Comparison of ENCODE assay signal across 13 cellular contexts in genomic region chr3:23726811-23727548, GRCh38.
DNase-seq lines count a peak whose midpoint lies in the region; ATAC-seq and TF ChIP-seq lines count a peak whose summit lies in the region.
"Had no signal": no experiment of that assay in that cellular context is flagged by ENCODE, and none has a peak within 500 bp of the region (broad histone marks: within the 10 kb centered on the region; RNA-seq: fewer than 3 reads in every experiment).

No MANE protein-coding gene starts in this region.

- ATAC-seq in activated naive CD8-positive, alpha-beta T cell treated with anti-CD3 and anti-CD28 coated beads, Interleukin-2, amount 50 U/mL, for 24 hours, result peak; percentile 65
- ATAC-seq in HG02623 (IDR thresholded peaks at IDR 0.05; ENCODE audit: unreplicated experiment) (peak; percentile 56), HG03575 (IDR thresholded peaks at IDR 0.05; ENCODE audit: extremely low read depth, insufficient number of reproducible peaks, low FRiP score, unreplicated experiment) (peak; percentile 72)

- DNase-seq in activated naive CD8-positive, alpha-beta T cell treated with anti-CD3 and anti-CD28 coated beads, Interleukin-2, amount 50 U/mL, for 24 hours, result no peak
- DNase-seq in activated naive CD8-positive, alpha-beta T cell treated with anti-CD3 and anti-CD28 coated beads for 36 hours, result no peak
- DNase-seq in testis (peak; percentile 76), HAP-1 (ENCODE audit: low spot score in 2 of 2) (no peak), DMS153 treated with DMSO at 0.1 percent for 48 hours (lab: John Stamatoyannopoulos, UW; ENCODE audit: unreplicated experiment) (no peak), NAMALWA (ENCODE audit: low spot score) (no peak)
- DNase-seq: activated naive CD8-positive, alpha-beta T cell treated with anti-CD3 and anti-CD28 coated beads, Interleukin-2, amount 10 ng/mL, durations not matched to agents 7 days and 5 days; AML-193; NCI-H1930; tibial artery had no signal

- in situ Hi-C loops in HAP-1 (cut with MboI; ENCODE audit: low sequenced_read_pairs), result no loop called here

- H3K9me3 ChIP-seq in testis, result no peaks in the 10 kb centered on the region
- H3K9me3 ChIP-seq in HAP-1, result no peaks in the 10 kb centered on the region
- H3K9me3 ChIP-seq: tibial artery had no signal

- peaks cover 15% of the 10 kb centered on the region for H3K4me1 ChIP-seq in testis
- peaks cover 18% of the 10 kb centered on the region for H3K4me1 ChIP-seq in HAP-1
- H3K4me1 ChIP-seq: tibial artery had no signal

- H3K27me3 ChIP-seq in testis, result no peaks in the 10 kb centered on the region
- H3K27me3 ChIP-seq in HAP-1 (ENCODE audit: low read depth), result no peaks in the 10 kb centered on the region
- H3K27me3 ChIP-seq: tibial artery had no signal

- H3K36me3 ChIP-seq in testis (ENCODE audit: low read depth, missing control alignments) (no peaks in the 10 kb centered on the region), HAP-1 (replicated peaks) (no peaks in the 10 kb centered on the region)
- H3K36me3 ChIP-seq: tibial artery had no signal

- H3K4me1 Mint-ChIP-seq in activated naive CD8-positive, alpha-beta T cell treated with anti-CD3 and anti-CD28 coated beads, Interleukin-2, amount 50 U/mL, for 24 hours, result peaks cover 8% of the 10 kb centered on the region
- H3K4me1 Mint-ChIP-seq in activated naive CD8-positive, alpha-beta T cell treated with anti-CD3 and anti-CD28 coated beads for 36 hours, result peaks cover 7% of the 10 kb centered on the region

- H3K4me3 Mint-ChIP-seq in activated naive CD8-positive, alpha-beta T cell treated with anti-CD3 and anti-CD28 coated beads, Interleukin-2, amount 50 U/mL, for 24 hours, result no peak overlapping the region
- no peak overlapping the region for H3K4me3 Mint-ChIP-seq in activated naive CD8-positive, alpha-beta T cell treated with anti-CD3 and anti-CD28 coated beads for 36 hours
- H3K4me3 Mint-ChIP-seq: activated naive CD8-positive, alpha-beta T cell treated with anti-CD3 and anti-CD28 coated beads, Interleukin-2, amount 10 ng/mL, durations not matched to agents 7 days and 5 days; T-helper 1 cell treated with Interleukin-12 subunit alpha and Interleukin-12 subunit beta and Interleukin-4 antibody, amounts not matched to agents 30 μg/mL and 1 μg/mL, for 36 hours had no signal

- intact Hi-C loops in testis (cut with DNase I; ENCODE audit: low total_unique reads), result no loop called here

- 75 to 83% methylated on average over 5 of the region's 5 CpGs for WGBS in testis, 2 donors

- no peaks in the 10 kb centered on the region for H3K36me3 Mint-ChIP-seq in activated naive CD8-positive, alpha-beta T cell treated with anti-CD3 and anti-CD28 coated beads, Interleukin-2, amount 50 U/mL, for 24 hours (ENCODE audit: low read depth)
- no peaks in the 10 kb centered on the region for H3K36me3 Mint-ChIP-seq in activated naive CD8-positive, alpha-beta T cell treated with anti-CD3 and anti-CD28 coated beads for 36 hours
- H3K36me3 Mint-ChIP-seq: activated naive CD8-positive, alpha-beta T cell treated with anti-CD3 and anti-CD28 coated beads, Interleukin-2, amount 10 ng/mL, durations not matched to agents 7 days and 5 days had no signal

- H3K27ac Mint-ChIP-seq in activated naive CD8-positive, alpha-beta T cell treated with anti-CD3 and anti-CD28 coated beads, Interleukin-2, amount 50 U/mL, for 24 hours, result no peak overlapping the region
- no peak overlapping the region for H3K27ac Mint-ChIP-seq in activated naive CD8-positive, alpha-beta T cell treated with anti-CD3 and anti-CD28 coated beads for 36 hours
- H3K27ac Mint-ChIP-seq: activated naive CD8-positive, alpha-beta T cell treated with anti-CD3 and anti-CD28 coated beads, Interleukin-2, amount 10 ng/mL, durations not matched to agents 7 days and 5 days; T-helper 1 cell treated with Interleukin-12 subunit alpha and Interleukin-12 subunit beta and Interleukin-4 antibody, amounts not matched to agents 30 μg/mL and 1 μg/mL, for 36 hours had no signal

- H3K9me3 Mint-ChIP-seq in activated naive CD8-positive, alpha-beta T cell treated with anti-CD3 and anti-CD28 coated beads, Interleukin-2, amount 50 U/mL, for 24 hours, result no peaks in the 10 kb centered on the region
- no peaks in the 10 kb centered on the region for H3K9me3 Mint-ChIP-seq in activated naive CD8-positive, alpha-beta T cell treated with anti-CD3 and anti-CD28 coated beads for 36 hours
- H3K9me3 Mint-ChIP-seq: T-helper 1 cell treated with Interleukin-12 subunit alpha and Interleukin-12 subunit beta and Interleukin-4 antibody, amounts not matched to agents 30 μg/mL and 1 μg/mL, for 36 hours had no signal

- H3K27me3 Mint-ChIP-seq in activated naive CD8-positive, alpha-beta T cell treated with anti-CD3 and anti-CD28 coated beads, Interleukin-2, amount 50 U/mL, for 24 hours, result no peaks in the 10 kb centered on the region
- no peaks in the 10 kb centered on the region for H3K27me3 Mint-ChIP-seq in activated naive CD8-positive, alpha-beta T cell treated with anti-CD3 and anti-CD28 coated beads for 36 hours
- H3K27me3 Mint-ChIP-seq: activated naive CD8-positive, alpha-beta T cell treated with anti-CD3 and anti-CD28 coated beads, Interleukin-2, amount 10 ng/mL, durations not matched to agents 7 days and 5 days had no signal

- TF ChIP-seq POLR2A in testis (IDR thresholded peaks at IDR 0.05), result no peak

- H3K4me3 ChIP-seq in testis (no peak overlapping the region), HAP-1 (no peak overlapping the region)
- H3K4me3 ChIP-seq: tibial artery had no signal

- H3K27ac ChIP-seq in testis, result no peak overlapping the region
- H3K27ac ChIP-seq: tibial artery had no signal

- no peak for TF ChIP-seq CTCF in testis (IDR thresholded peaks at IDR 0.05)
